In genomic region chr11:12704049-12704448, GRCh38 we compare ENCODE assay signal across 18 cellular contexts. TPM values are rescaled to one million over a fixed set of nuclear protein-coding genes. Genes with fewer than 3 reads are reported as not detected.
DNase-seq lines count a peak whose midpoint lies in the region; ATAC-seq and TF ChIP-seq lines count a peak whose summit lies in the region.
"Had no signal": no experiment of that assay in that cellular context is flagged by ENCODE, and none has a peak within 500 bp of the region (broad histone marks: within the 10 kb centered on the region; RNA-seq: fewer than 3 reads in every experiment).

No MANE protein-coding gene starts in this region.

- H3K36me3 ChIP-seq in left ventricle myocardium inferior (no peaks in the 10 kb centered on the region), brain microvascular endothelial cell (replicated peaks) (peaks cover 4% of the 10 kb centered on the region)
- H3K36me3 ChIP-seq: thoracic aorta had no signal

- H3K4me3 ChIP-seq in left ventricle myocardium inferior (no peak overlapping the region), brain microvascular endothelial cell (ENCODE audit: low read depth, low read length) (no peak overlapping the region)
- H3K4me3 ChIP-seq: thoracic aorta had no signal

- H3K27me3 ChIP-seq in left ventricle myocardium inferior (ENCODE audit: low read depth) (no peaks in the 10 kb centered on the region), brain microvascular endothelial cell (replicated peaks) (no peaks in the 10 kb centered on the region)

- ATAC-seq in Right ventricle myocardium superior (ENCODE audit: poor library complexity), result no peak
- no peak for ATAC-seq in GM18868 (IDR thresholded peaks at IDR 0.05; ENCODE audit: unreplicated experiment)
- ATAC-seq in HG03045 (IDR thresholded peaks at IDR 0.05; ENCODE audit: unreplicated experiment), result no peak
- ATAC-seq: esophagus mucosa; left ventricle myocardium superior; natural killer cell treated with Interleukin-12 subunit alpha and Interleukin-12 subunit beta and Interleukin-15 and Interleukin-18, amount 100 ng/mL, for 72 hours had no signal

- H3K4me1 Mint-ChIP-seq in type B pancreatic cell (ENCODE audit: unreplicated experiment), result peaks cover 87% of the 10 kb centered on the region
- H3K4me1 Mint-ChIP-seq: CD4-positive, CD25-positive, alpha-beta regulatory T cell had no signal

- peaks cover 19% of the 10 kb centered on the region for H3K36me3 Mint-ChIP-seq in type B pancreatic cell
- H3K36me3 Mint-ChIP-seq: CD4-positive, CD25-positive, alpha-beta regulatory T cell; natural killer cell treated with Interleukin-12 subunit alpha and Interleukin-12 subunit beta and Interleukin-15 and Interleukin-18, amount 100 ng/mL, for 72 hours had no signal

- intact Hi-C loops in left ventricle myocardium inferior (cut with micrococcal nuclease), result no loop called here
- intact Hi-C loops in Right ventricle myocardium superior (cut with DNase I), result no loop called here

- peak overlapping the region; percentile 3 for H3K27ac ChIP-seq in left ventricle myocardium inferior (replicated peaks)
- H3K27ac ChIP-seq in brain microvascular endothelial cell, result peak overlapping the region; percentile 29
- H3K27ac ChIP-seq: thoracic aorta had no signal

- H3K9me3 Mint-ChIP-seq in type B pancreatic cell, result no peaks in the 10 kb centered on the region
- H3K9me3 Mint-ChIP-seq: activated naive CD4-positive, alpha-beta T cell treated with anti-CD3 and anti-CD28 coated beads for 36 hours; natural killer cell treated with Interleukin-12 subunit alpha and Interleukin-12 subunit beta and Interleukin-15 and Interleukin-18, amount 100 ng/mL, for 72 hours had no signal

- no peaks in the 10 kb centered on the region for H3K27me3 Mint-ChIP-seq in type B pancreatic cell

- H3K4me3 Mint-ChIP-seq in type B pancreatic cell, result peak overlapping the region; percentile 46
- H3K4me3 Mint-ChIP-seq: activated naive CD4-positive, alpha-beta T cell treated with anti-CD3 and anti-CD28 coated beads for 36 hours; CD4-positive, CD25-positive, alpha-beta regulatory T cell; natural killer cell treated with Interleukin-12 subunit alpha and Interleukin-12 subunit beta and Interleukin-15 and Interleukin-18, amount 100 ng/mL, for 72 hours had no signal

- H3K27ac Mint-ChIP-seq in type B pancreatic cell, result peak overlapping the region; percentile 48
- H3K27ac Mint-ChIP-seq: activated naive CD4-positive, alpha-beta T cell treated with anti-CD3 and anti-CD28 coated beads for 36 hours; CD4-positive, CD25-positive, alpha-beta regulatory T cell; natural killer cell treated with Interleukin-12 subunit alpha and Interleukin-12 subunit beta and Interleukin-15 and Interleukin-18, amount 100 ng/mL, for 72 hours had no signal

- TF ChIP-seq CTCF in left ventricle myocardium inferior (IDR thresholded peaks at IDR 0.05; ENCODE audit: borderline replicate concordance) (no peak), brain microvascular endothelial cell (IDR thresholded peaks at IDR 0.05; ENCODE audit: low read depth, low read length, missing control alignments) (no peak), type B pancreatic cell (conservative IDR thresholded peaks at IDR 0.05) (no peak)

- no peaks in the 10 kb centered on the region for H3K9me3 ChIP-seq in left ventricle myocardium inferior (replicated peaks)
- H3K9me3 ChIP-seq: thoracic aorta had no signal

- DNase-seq in left ventricle myocardium inferior (no peak), Right ventricle myocardium superior (no peak), brain microvascular endothelial cell (peak; percentile 75), foreskin melanocyte (peak; percentile 85), type B pancreatic cell (ENCODE audit: extremely low spot score, unreplicated experiment) (no peak), NCI-H774 (lab: John Stamatoyannopoulos, UW) (no peak)
- DNase-seq: activated naive CD4-positive, alpha-beta T cell treated with anti-CD3 and anti-CD28 coated beads for 36 hours; CD4-positive, CD25-positive, alpha-beta regulatory T cell; DMS79 treated with DMSO at 0.1 percent for 48 hours; left ventricle myocardium superior; NCI-H1105; retina; stimulated activated CD4-positive, alpha-beta T cell treated with anti-CD3 and anti-CD28 coated beads, Interleukin-2, amount 100 ng/mL, for 24 hours had no signal

- peaks cover 83% of the 10 kb centered on the region for H3K4me1 ChIP-seq in left ventricle myocardium inferior

- in situ Hi-C loops in brain microvascular endothelial cell (cut with HindIII; ENCODE audit: low pct_ligation_motif_present, low sequenced_read_pairs), result no loop called here

RNA-seq across cellular contexts. Expression of gene TEAD1, which starts 29.8 kb away (rescaled TPM):
- total RNA-seq in left ventricle myocardium inferior (121 TPM), Right ventricle myocardium superior (107 TPM), type B pancreatic cell (ENCODE audit: low replicate concordance) (91.8 and 99.3 TPM in 2 replicates)

Comparison
In these comparisons a context has a peak if more than half of its experiments do, and no peak if none do; other contexts are left out.
1. DNase-seq: peak in brain microvascular endothelial cell (single experiment) and foreskin melanocyte (single experiment); none in left ventricle myocardium inferior (single experiment), Right ventricle myocardium superior (single experiment), type B pancreatic cell (single experiment) and NCI-H774 (single experiment).